In the genomic region with DNA sequence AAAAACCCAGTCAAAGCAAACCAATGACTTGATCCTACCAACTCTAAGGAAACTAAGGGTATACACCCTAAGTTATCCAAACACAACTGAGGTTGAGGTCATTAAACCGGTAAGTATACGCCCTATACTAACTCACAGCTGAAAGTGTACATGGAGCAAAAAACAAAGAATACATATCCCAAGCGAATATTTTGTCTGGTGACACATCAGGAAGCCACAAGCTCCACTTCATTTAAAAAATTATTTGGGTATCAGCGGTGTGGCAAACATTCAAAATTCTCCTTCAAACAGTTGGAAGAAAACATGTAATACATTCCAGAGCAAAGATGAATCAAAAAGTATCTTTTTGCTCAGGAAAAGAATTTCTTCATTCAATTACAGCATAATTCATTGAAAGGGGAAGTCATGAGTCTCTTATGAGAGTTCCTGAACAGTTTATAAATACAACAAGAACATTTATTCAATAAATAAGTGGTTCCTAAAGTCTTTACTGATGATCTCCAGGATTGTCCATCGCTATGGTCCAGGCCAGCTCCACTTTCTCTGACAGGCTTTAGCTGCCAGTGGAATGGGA, we compare ENCODE assay signal across 13 cellular contexts. TPM values are rescaled to one million over a fixed set of nuclear protein-coding genes. Genes with fewer than 3 reads are reported as not detected.
DNase-seq lines count a peak whose midpoint lies in the region; ATAC-seq and TF ChIP-seq lines count a peak whose summit lies in the region.
"Had no signal": no experiment of that assay in that cellular context is flagged by ENCODE, and none has a peak within 500 bp of the region (broad histone marks: within the 10 kb centered on the region; RNA-seq: fewer than 3 reads in every experiment).

No MANE protein-coding gene starts in this region.

- no peaks in the 10 kb centered on the region for H4K20me1 ChIP-seq in OCI-LY1 (ENCODE audit: insufficient read depth, low read length)

- H3K4me3 Mint-ChIP-seq in activated T-cell treated with anti-CD3 and anti-CD28 coated beads, Interleukin-2, amount 50 U/mL, for 72 hours: peak overlapping the region; percentile 60 to 88

- H3K27me3 ChIP-seq in OCI-LY1 (ENCODE audit: insufficient read depth, low read length) (no peaks in the 10 kb centered on the region), transverse colon (no peaks in the 10 kb centered on the region)

- H3K27ac Mint-ChIP-seq in activated T-cell treated with anti-CD3 and anti-CD28 coated beads, Interleukin-2, amount 50 U/mL, for 72 hours: no peak overlapping the region

- no peak overlapping the region for H3K9ac ChIP-seq in OCI-LY1 (ENCODE audit: low read length)

- H3K4me3 ChIP-seq in OCI-LY1 (ENCODE audit: low read depth, low read length, poor library complexity, severe bottlenecking) (no peak overlapping the region), transverse colon (no peak overlapping the region)

- no peaks in the 10 kb centered on the region for H3K27me3 Mint-ChIP-seq in activated T-cell treated with anti-CD3 and anti-CD28 coated beads, Interleukin-2, amount 50 U/mL, for 72 hours (ENCODE audit: low read depth)

- H3K4me2 ChIP-seq in OCI-LY1 (ENCODE audit: low read length): no peak overlapping the region

- H3K27ac ChIP-seq in OCI-LY1 (ENCODE audit: low read depth, low read length, poor library complexity, severe bottlenecking) (peak overlapping the region; percentile 83), transverse colon (peak overlapping the region; percentile 20 to 45 (median 32))

- H3K4me1 Mint-ChIP-seq in activated T-cell treated with anti-CD3 and anti-CD28 coated beads, Interleukin-2, amount 50 U/mL, for 72 hours (ENCODE audit: low read depth): no peaks in the 10 kb centered on the region

- in situ Hi-C loops in transverse colon (cut with MboI; ENCODE audit: low pct_ligation_motif_present in 1 of 4, low pct_unique_long_range_greater_than_20kb in 1 of 4, low sequenced_read_pairs in 3 of 4): no loop called here

- no peak for TF ChIP-seq EP300 in transverse colon (IDR thresholded peaks at IDR 0.05; ENCODE audit: low read depth)

- H2AFZ ChIP-seq in OCI-LY1 (ENCODE audit: low read length): no peak overlapping the region

- peaks cover 29 to 50% of the 10 kb centered on the region in 2 donors for H3K36me3 Mint-ChIP-seq in activated T-cell treated with anti-CD3 and anti-CD28 coated beads, Interleukin-2, amount 50 U/mL, for 72 hours (ENCODE audit: insufficient read depth in 2 of 2)

- no peaks in the 10 kb centered on the region for H3K9me2 ChIP-seq in OCI-LY1 (ENCODE audit: low read depth, low read length)

- TF ChIP-seq POLR2A in transverse colon (IDR thresholded peaks at IDR 0.05): no peak

- no peak for TF ChIP-seq CTCF in OCI-LY1 (IDR thresholded peaks at IDR 0.05; ENCODE audit: low read length)
- no peak for TF ChIP-seq CTCF in transverse colon (IDR thresholded peaks at IDR 0.05)

- H3K36me3 ChIP-seq in OCI-LY1 (ENCODE audit: insufficient read depth, low read length) (no peaks in the 10 kb centered on the region; the same call in none of the 2 replicates), transverse colon (peaks cover 0 to 11% (median 2%) of the 10 kb centered on the region in 4 donors)

- 72 to 100% methylated on average over 1 to 5 of the region's 5 CpGs for WGBS in transverse colon (ENCODE audit: low coverage in 1 of 2), 2 donors

- intact Hi-C loops in transverse colon (cut with DNase I; ENCODE audit: low total_unique reads): no loop called here

- peaks cover 2% of the 10 kb centered on the region; the same call in 1 of the 2 replicates for H3F3A ChIP-seq in OCI-LY1 (ENCODE audit: insufficient read depth, low read length)

- H3K9me3 ChIP-seq in OCI-LY1 (ENCODE audit: low read length) (no peaks in the 10 kb centered on the region), transverse colon (no peaks in the 10 kb centered on the region)

- ATAC-seq in activated T-cell treated with anti-CD3 and anti-CD28 coated beads, Interleukin-2, amount 50 U/mL, for 72 hours (replicated peaks in 1 of 2): no peak
- peak; percentile 40 for ATAC-seq in esophagus mucosa
- ATAC-seq in GM21381 (IDR thresholded peaks at IDR 0.05; ENCODE audit: unreplicated experiment): no peak
- ATAC-seq in GM21529 (IDR thresholded peaks at IDR 0.05; ENCODE audit: unreplicated experiment): no peak

- peaks cover 4 to 7% of the 10 kb centered on the region in 2 donors for H3K9me3 Mint-ChIP-seq in activated T-cell treated with anti-CD3 and anti-CD28 coated beads, Interleukin-2, amount 50 U/mL, for 72 hours

- DNase-seq in activated T-cell treated with anti-CD3 and anti-CD28 coated beads, Interleukin-2, amount 50 U/mL, for 72 hours: no peak
- DNase-seq in activated T-cell treated with anti-CD3 and anti-CD28 coated beads, Interleukin-2, amount 50 U/mL, for 1 hour: no peak
- no peak for DNase-seq in transverse colon
- no peak for DNase-seq in cerebellum (ENCODE audit: low spot score)
- DNase-seq: dermis blood vessel endothelial cell; NCI-H2029 treated with DMSO at 0.1 percent for 48 hours; NK-92 treated with Interleukin-12 subunit alpha and Interleukin-12 subunit beta, amount 100 ng/mL, for 24 hours; small intestine; SW 1271 had no signal

- peaks cover 42% of the 10 kb centered on the region for H3K4me1 ChIP-seq in OCI-LY1 (ENCODE audit: insufficient read depth, low read length, severe bottlenecking)
- H3K4me1 ChIP-seq in transverse colon: peaks cover 0 to 8% (median 0%) of the 10 kb centered on the region in 4 donors

- H3K79me2 ChIP-seq in OCI-LY1 (ENCODE audit: insufficient read depth, low read length): no peaks in the 10 kb centered on the region

RNA-seq across cellular contexts. Expression of gene JAML, which starts 4.5 kb away (rescaled TPM):
- 100 to 1,000 TPM; 272 to 369 TPM for total RNA-seq in activated T-cell treated with anti-CD3 and anti-CD28 coated beads, Interleukin-2, amount 50 U/mL, for 72 hours
- total RNA-seq in esophagus mucosa: 2.7 TPM
- 10 to 100 TPM in 2 of 4 donors, 1 to 10 TPM in 2; 3.2 to 15.1 (median 8.0) TPM for total RNA-seq in transverse colon
- total RNA-seq in cerebellum: 0.45 TPM

RNA-seq across cellular contexts. Expression of gene MPZL3, which starts 22.8 kb away (rescaled TPM):
- 10 to 100 TPM; 71.3 to 76.3 TPM for total RNA-seq in activated T-cell treated with anti-CD3 and anti-CD28 coated beads, Interleukin-2, amount 50 U/mL, for 72 hours
- total RNA-seq in esophagus mucosa (20.7 TPM), transverse colon (10 to 100 TPM in 2 of 4 donors, 1 to 10 TPM in 2; 2.4 to 15.2 (median 8.2) TPM), cerebellum (1.5 TPM)

RNA-seq across cellular contexts. Expression of gene MPZL2, which starts 34.7 kb away (rescaled TPM):
- total RNA-seq in activated T-cell treated with anti-CD3 and anti-CD28 coated beads, Interleukin-2, amount 50 U/mL, for 72 hours: 10 to 100 TPM; 10.1 to 12.9 TPM
- 457 TPM for total RNA-seq in esophagus mucosa
- total RNA-seq in transverse colon: 10 to 100 TPM; 59.5 to 86.5 (median 75.0) TPM
- 5.7 TPM for total RNA-seq in cerebellum

RNA-seq across cellular contexts. Expression of gene SCN2B, which starts 52.9 kb away (rescaled TPM):
- total RNA-seq in activated T-cell treated with anti-CD3 and anti-CD28 coated beads, Interleukin-2, amount 50 U/mL, for 72 hours: not detected
- total RNA-seq in esophagus mucosa (0.32 TPM), transverse colon (under 1 TPM in 2 of 4 donors, not detected in 2; 0.14 to 0.37 TPM), cerebellum (4.2 TPM)

Comparison
In these comparisons a context has a peak if more than half of its experiments do, and no peak if none do; other contexts are left out.
1. RNA of gene JAML, which starts 4.5 kb away (total RNA-seq): 272 to 369 TPM in activated T-cell treated with anti-CD3 and anti-CD28 coated beads, Interleukin-2, amount 50 U/mL, for 72 hours; 3.2 to 15.1 TPM in transverse colon, 2.7 TPM in esophagus mucosa (single experiment) and 0.45 TPM in cerebellum (single experiment); every median in the first group is over 10 times any median in the second.